Comparison of ENCODE assay signal across 14 cellular contexts in the genomic region with DNA sequence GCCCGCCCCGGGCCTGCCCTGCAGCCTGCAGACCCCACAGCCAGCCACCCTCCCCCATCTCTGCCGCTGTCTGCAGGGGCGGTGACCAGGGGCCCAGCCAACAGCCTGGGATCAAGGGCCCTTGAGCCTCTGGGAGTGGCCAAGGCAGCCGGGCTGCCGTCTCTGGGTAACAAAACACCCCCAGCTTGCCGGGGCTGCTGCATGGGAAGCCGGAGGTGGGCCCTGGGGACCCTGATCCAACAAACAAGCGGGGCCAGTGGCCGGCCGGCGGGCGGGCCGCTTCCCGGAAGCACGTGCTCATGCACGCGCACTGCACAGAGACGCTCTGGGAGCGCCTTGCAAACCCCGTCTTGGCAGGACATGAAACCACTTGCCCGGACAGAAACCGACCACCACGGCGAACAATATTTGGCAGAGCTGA. TPM values are rescaled to one million over a fixed set of nuclear protein-coding genes. Genes with fewer than 3 reads are reported as not detected.
DNase-seq lines count a peak whose midpoint lies in the region; ATAC-seq and TF ChIP-seq lines count a peak whose summit lies in the region.
"Had no signal": no experiment of that assay in that cellular context is flagged by ENCODE, and none has a peak within 500 bp of the region (broad histone marks: within the 10 kb centered on the region; RNA-seq: fewer than 3 reads in every experiment).

No MANE protein-coding gene starts in this region.

- TF ChIP-seq CTCF in cardiac muscle cell (IDR thresholded peaks at IDR 0.05; ENCODE audit: low read depth, low read length) (no peak), right atrium auricular region (IDR thresholded peaks at IDR 0.05) (no peak), upper lobe of right lung (IDR thresholded peaks at IDR 0.05) (no peak)

- H3K4me3 Mint-ChIP-seq in central memory CD8-positive, alpha-beta T cell = peak overlapping the region; percentile 68
- peak overlapping the region; percentile 78 for H3K4me3 Mint-ChIP-seq in memory B cell

- no peak for ATAC-seq in central memory CD8-positive, alpha-beta T cell (replicated peaks; ENCODE audit: extremely low read depth, poor library complexity, severe bottlenecking)
- no peak for ATAC-seq in memory B cell (ENCODE audit: low read depth)
- ATAC-seq in upper lobe of right lung = peak; percentile 66
- no peak for ATAC-seq in GM18520 (IDR thresholded peaks at IDR 0.05; ENCODE audit: unreplicated experiment)

- no peaks in the 10 kb centered on the region for H3K36me3 ChIP-seq in cardiac muscle cell
- H3K36me3 ChIP-seq in right atrium auricular region = no peaks in the 10 kb centered on the region
- no peaks in the 10 kb centered on the region for H3K36me3 ChIP-seq in upper lobe of right lung
- H3K36me3 ChIP-seq: prostate gland had no signal

- H3K27ac ChIP-seq in cardiac muscle cell (peak overlapping the region; percentile 50), right atrium auricular region (no peak overlapping the region), upper lobe of right lung (no peak overlapping the region)
- H3K27ac ChIP-seq: prostate gland had no signal

- H3K9me3 Mint-ChIP-seq in central memory CD8-positive, alpha-beta T cell = no peaks in the 10 kb centered on the region
- H3K9me3 Mint-ChIP-seq in memory B cell = no peaks in the 10 kb centered on the region

- no peaks in the 10 kb centered on the region for H3K27me3 Mint-ChIP-seq in central memory CD8-positive, alpha-beta T cell
- H3K27me3 Mint-ChIP-seq in memory B cell = peaks cover 7% of the 10 kb centered on the region

- peaks cover 1% of the 10 kb centered on the region for H3K36me3 Mint-ChIP-seq in central memory CD8-positive, alpha-beta T cell (ENCODE audit: insufficient read depth)
- H3K36me3 Mint-ChIP-seq in memory B cell = no peaks in the 10 kb centered on the region

- DNase-seq in cardiac muscle cell (ENCODE audit: low read depth in 1 of 2, low spot score in 1 of 2) (peak; percentile 38 to 69), right atrium auricular region (ENCODE audit: low spot score) (no peak), memory B cell (ENCODE audit: low spot score in 2 of 2) (no peak), upper lobe of right lung (peak; percentile 83), NCI-H345 treated with DMSO at 0.1 percent for 48 hours (lab: John Stamatoyannopoulos, UW; ENCODE audit: unreplicated experiment) (no peak)
- no peak for DNase-seq in central memory CD8-positive, alpha-beta T cell (ENCODE audit: low spot score in 2 of 2)
- no peak for DNase-seq in effector CD8-positive, alpha-beta T cell (lab: John Stamatoyannopoulos, UW)
- DNase-seq: activated CD4-positive, alpha-beta T cell treated with anti-CD3 and anti-CD28 coated beads, Interleukin-2, amount 50 U/mL, for 1 hour; AML-193; hippocampal formation; NCI-H2107; SHP77 had no signal

- H3K27ac Mint-ChIP-seq in central memory CD8-positive, alpha-beta T cell (ENCODE audit: low read depth) = peak overlapping the region; percentile 81
- H3K27ac Mint-ChIP-seq in memory B cell = no peak overlapping the region

- H3K4me3 ChIP-seq in cardiac muscle cell (no peak overlapping the region), right atrium auricular region (peak overlapping the region in 1 of 2 donors; percentile 10), upper lobe of right lung (peak overlapping the region; percentile 14)
- H3K4me3 ChIP-seq: prostate gland had no signal

- no peaks in the 10 kb centered on the region for H3K27me3 ChIP-seq in cardiac muscle cell
- H3K27me3 ChIP-seq in right atrium auricular region = no peaks in the 10 kb centered on the region
- H3K27me3 ChIP-seq in upper lobe of right lung = no peaks in the 10 kb centered on the region

- intact Hi-C loops in upper lobe of right lung (cut with DNase I) = no loop called here

- peaks cover 17% of the 10 kb centered on the region for H3K4me1 Mint-ChIP-seq in central memory CD8-positive, alpha-beta T cell
- H3K4me1 Mint-ChIP-seq in memory B cell = peaks cover 14% of the 10 kb centered on the region

- H3K9me3 ChIP-seq in cardiac muscle cell (ENCODE audit: low read depth) (no peaks in the 10 kb centered on the region), right atrium auricular region (no peaks in the 10 kb centered on the region), upper lobe of right lung (no peaks in the 10 kb centered on the region)
- H3K9me3 ChIP-seq: prostate gland had no signal

- peaks cover 17% of the 10 kb centered on the region for H3K4me1 ChIP-seq in cardiac muscle cell (ENCODE audit: low read depth)
- peaks cover 0 to 22% of the 10 kb centered on the region in 2 donors for H3K4me1 ChIP-seq in right atrium auricular region
- H3K4me1 ChIP-seq in upper lobe of right lung = peaks cover 35% of the 10 kb centered on the region
- H3K4me1 ChIP-seq: prostate gland had no signal

RNA-seq across cellular contexts. Expression of gene MEGF6, which starts 13.2 kb away (rescaled TPM):
- total RNA-seq in cardiac muscle cell = 12.6 and 31.7 TPM in 2 replicates
- polyA plus RNA-seq in cardiac muscle cell = 11.1 and 24.5 TPM in 2 replicates
- 10 to 100 TPM; 14.9 to 32.6 TPM for total RNA-seq in right atrium auricular region
- total RNA-seq in upper lobe of right lung = 96.6 TPM

RNA-seq across cellular contexts. Expression of gene TPRG1L, which starts 26.8 kb away (rescaled TPM):
- total RNA-seq in cardiac muscle cell (9.3 and 16.0 TPM in 2 replicates), right atrium auricular region (10 to 100 TPM; 30.0 to 33.3 TPM), upper lobe of right lung (47.5 TPM)
- polyA plus RNA-seq in cardiac muscle cell = 18.8 and 32.3 TPM in 2 replicates

RNA-seq across cellular contexts. Expression of gene WRAP73, which starts 51.8 kb away (rescaled TPM):
- total RNA-seq in cardiac muscle cell (21.6 and 24.2 TPM in 2 replicates), right atrium auricular region (10 to 100 TPM in 1 of 2 donors, 1 to 10 TPM in 1; 6.8 to 11.4 TPM), upper lobe of right lung (18.5 TPM)
- polyA plus RNA-seq in cardiac muscle cell = 25.9 and 27.1 TPM in 2 replicates

RNA-seq across cellular contexts. Expression of gene TP73, which starts 54.3 kb away (rescaled TPM):
- total RNA-seq in cardiac muscle cell (not detected in 2 replicates), right atrium auricular region (under 1 TPM in 1 of 2 donors, not detected in 1; 0.16 TPM), upper lobe of right lung (0.29 TPM)
- 0.87 and 1.0 TPM in 2 replicates for polyA plus RNA-seq in cardiac muscle cell

Comparison
In these comparisons a context has a peak if more than half of its experiments do, and no peak if none do; other contexts are left out.
1. DNase-seq: peak in cardiac muscle cell (2 of 2) and upper lobe of right lung (single experiment); none in right atrium auricular region (single experiment), central memory CD8-positive, alpha-beta T cell (0 of 2), memory B cell (0 of 2), effector CD8-positive, alpha-beta T cell (single experiment) and NCI-H345 treated with DMSO at 0.1 percent for 48 hours (single experiment).